ENCODE assay signal across 8 cellular contexts in the genomic region with DNA sequence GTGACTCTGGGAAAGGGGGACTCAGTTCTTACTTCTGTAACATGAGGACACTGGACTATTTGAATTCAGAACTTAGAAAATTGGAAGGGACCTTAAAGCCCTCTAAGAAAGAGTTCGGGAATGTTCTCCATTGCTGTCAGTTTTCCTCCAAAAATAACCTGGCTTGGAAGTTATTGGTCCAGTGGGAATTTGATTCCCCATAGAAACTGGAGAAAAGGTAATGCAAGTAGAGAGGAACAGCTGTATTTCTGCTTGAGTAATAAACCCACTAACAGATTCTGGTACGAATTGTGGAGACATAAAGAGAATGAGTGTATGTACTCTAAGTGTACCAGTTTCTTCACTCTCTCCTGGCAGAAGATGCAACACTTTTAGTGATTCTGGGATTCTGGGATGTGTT. TPM values are rescaled to one million over a fixed set of nuclear protein-coding genes. Genes with fewer than 3 reads are reported as not detected.
DNase-seq lines count a peak whose midpoint lies in the region; ATAC-seq and TF ChIP-seq lines count a peak whose summit lies in the region.

No MANE protein-coding gene starts in this region.

- intact Hi-C loops in left cardiac atrium (cut with DNase I) (no loop called here), lower lobe of right lung (cut with DNase I) (no loop called here)

- H3K27me3 ChIP-seq in cardiac muscle cell (no peaks in the 10 kb centered on the region), adipocyte (replicated peaks; ENCODE audit: control insufficient read depth, insufficient read depth, low read length) (no peaks in the 10 kb centered on the region), lower lobe of right lung (ENCODE audit: low read depth) (no peaks in the 10 kb centered on the region), upper lobe of left lung (no peaks in the 10 kb centered on the region)

- no peak for TF ChIP-seq CTCF in cardiac muscle cell (IDR thresholded peaks at IDR 0.05; ENCODE audit: low read depth, low read length)
- TF ChIP-seq CTCF in lower lobe of right lung (IDR thresholded peaks at IDR 0.05) = no peak
- no peak for TF ChIP-seq CTCF in upper lobe of left lung (IDR thresholded peaks at IDR 0.05)

- H3K9me3 ChIP-seq in cardiac muscle cell (ENCODE audit: low read depth) (no peaks in the 10 kb centered on the region), adipocyte (ENCODE audit: control insufficient read depth, low read length) (no peaks in the 10 kb centered on the region), lower lobe of right lung (no peaks in the 10 kb centered on the region), upper lobe of left lung (no peaks in the 10 kb centered on the region)

- 79 to 84% methylated on average over 2 of the region's 2 CpGs for WGBS in upper lobe of left lung, 2 donors

- H3K4me1 ChIP-seq in cardiac muscle cell (ENCODE audit: low read depth) = peaks cover 48% of the 10 kb centered on the region
- peaks cover 57% of the 10 kb centered on the region for H3K4me1 ChIP-seq in adipocyte (ENCODE audit: control insufficient read depth, insufficient read depth, low read length)
- H3K4me1 ChIP-seq in lower lobe of right lung = peaks cover 57% of the 10 kb centered on the region
- peaks cover 35 to 44% (median 41%) of the 10 kb centered on the region in 4 donors for H3K4me1 ChIP-seq in upper lobe of left lung

- H3K9ac ChIP-seq in adipocyte (ENCODE audit: low read length) = peak overlapping the region; percentile 98

- H3K36me3 ChIP-seq in cardiac muscle cell (peaks cover 2% of the 10 kb centered on the region), adipocyte (ENCODE audit: control insufficient read depth, insufficient read depth, low read length, severe bottlenecking) (peaks cover 12% of the 10 kb centered on the region), lower lobe of right lung (peaks cover 16% of the 10 kb centered on the region), upper lobe of left lung (peaks cover 0 to 17% (median 0%) of the 10 kb centered on the region in 4 donors)

- DNase-seq in cardiac muscle cell (ENCODE audit: low read depth in 1 of 2, low spot score in 1 of 2) (no peak), left cardiac atrium (no peak), adipocyte (ENCODE audit: low read depth) (no peak), lower lobe of right lung (no peak), upper lobe of left lung (no peak), NCI-H146 (lab: John Stamatoyannopoulos, UW) (no peak)

- TF ChIP-seq POLR2A in upper lobe of left lung (IDR thresholded peaks at IDR 0.05) = no peak

- peak overlapping the region; percentile 99 for H3K27ac ChIP-seq in cardiac muscle cell
- no peak overlapping the region for H3K27ac ChIP-seq in lower lobe of right lung
- H3K27ac ChIP-seq in upper lobe of left lung = peak overlapping the region in 1 of 4 donors; percentile 98

- no peak for ATAC-seq in left cardiac atrium
- no peak for ATAC-seq in lower lobe of right lung
- ATAC-seq in upper lobe of left lung (ENCODE audit: low FRiP score in 2 of 2) = no peak
- no peak for ATAC-seq in HG03378 (IDR thresholded peaks at IDR 0.05; ENCODE audit: unreplicated experiment)
- no peak for ATAC-seq in GM18498 (IDR thresholded peaks at IDR 0.05; ENCODE audit: unreplicated experiment)

- no peak for TF ChIP-seq EP300 in upper lobe of left lung (IDR thresholded peaks at IDR 0.05)

- H3K4me3 ChIP-seq in cardiac muscle cell (peak overlapping the region; percentile 57), adipocyte (ENCODE audit: low read length) (peak overlapping the region; percentile 85), lower lobe of right lung (peak overlapping the region; percentile 79), upper lobe of left lung (peak overlapping the region in 3 of 4 donors; percentile 68 to 83 (median 79))

RNA-seq across cellular contexts. Expression of gene ZBED6, which starts 1.8 kb away (rescaled TPM):
- total RNA-seq in cardiac muscle cell (6.3 and 8.6 TPM in 2 replicates), left cardiac atrium (10 to 100 TPM; 18.2 to 23.6 TPM), lower lobe of right lung (33.4 TPM), upper lobe of left lung (10 to 100 TPM; 15.0 to 29.3 (median 21.3) TPM)
- 2.7 and 3.1 TPM in 2 replicates for polyA plus RNA-seq in cardiac muscle cell

RNA-seq across cellular contexts. Expression of gene ZC3H11A, which starts 1.8 kb away (rescaled TPM):
- total RNA-seq in cardiac muscle cell (94.6 and 96.3 TPM in 2 replicates), left cardiac atrium (10 to 100 TPM; 43.3 to 59.1 TPM), lower lobe of right lung (74.0 TPM), upper lobe of left lung (100 to 1,000 TPM in 2 of 6 donors, 10 to 100 TPM in 4; 59.4 to 133 (median 78.6) TPM)
- polyA plus RNA-seq in cardiac muscle cell = 58.3 and 63.5 TPM in 2 replicates

RNA-seq across cellular contexts. Expression of gene LAX1, which starts 32.2 kb away (rescaled TPM):
- not detected in 2 replicates for total RNA-seq in cardiac muscle cell
- polyA plus RNA-seq in cardiac muscle cell = 0.10 TPM in 1 of 2 replicates, not detected in the other
- under 1 TPM; 0.26 to 0.50 TPM for total RNA-seq in left cardiac atrium
- 3.0 TPM for total RNA-seq in lower lobe of right lung
- 1 to 10 TPM; 1.8 to 4.2 (median 2.3) TPM for total RNA-seq in upper lobe of left lung
